ENCODE assay signal across 1 cellular context in genomic region chr10:22646291-22646926, GRCh38.
TF ChIP-seq lines count a peak whose summit lies in the region.

No MANE protein-coding gene starts in this region.

TF ChIP-seq in GM23338, 12 proteins besides CTCF, POLR2A, EP300 and RAD21 (continued from another document):
- TF ChIP-seq REST (IDR thresholded peaks at IDR 0.05; ENCODE audit: unreplicated experiment) (no peak), STAT1 (IDR thresholded peaks at IDR 0.05; ENCODE audit: unreplicated experiment) (no peak)
TF ChIP-seq in GM23338: peak in this region for 0.
